17 cellular contexts compared by ENCODE assay signal in the genomic region with DNA sequence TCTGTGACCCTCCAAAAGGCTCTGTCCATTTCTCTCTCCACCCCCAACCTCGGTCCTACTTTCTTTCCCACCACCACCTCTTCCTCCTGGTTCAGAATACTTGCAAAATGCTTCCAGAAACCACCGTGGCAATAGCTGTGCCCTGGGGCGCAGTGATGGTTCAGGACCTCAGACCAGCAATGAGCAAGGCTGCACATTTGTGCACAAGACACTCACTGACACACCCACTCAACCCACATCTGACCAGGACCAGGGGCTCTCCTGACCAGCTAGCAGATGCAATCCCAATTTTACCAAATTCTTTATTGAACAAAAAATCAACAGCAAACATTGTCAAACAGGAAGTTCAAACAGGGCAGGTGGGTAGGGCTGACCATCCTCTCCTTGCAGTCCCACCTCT. TPM values are rescaled to one million over a fixed set of nuclear protein-coding genes. Genes with fewer than 3 reads are reported as not detected.
DNase-seq lines count a peak whose midpoint lies in the region; ATAC-seq, FAIRE-seq and TF ChIP-seq lines count a peak whose summit lies in the region.
"Had no signal": no experiment of that assay in that cellular context is flagged by ENCODE, and none has a peak within 500 bp of the region (broad histone marks: within the 10 kb centered on the region; RNA-seq: fewer than 3 reads in every experiment).

No MANE protein-coding gene starts in this region.

- intact Hi-C loops in Calu3 (cut with micrococcal nuclease; ENCODE audit: unreplicated experiment) = no loop called here
- intact Hi-C loops in K562 (cut with micrococcal nuclease) = no loop called here
- intact Hi-C loops in naive thymus-derived CD4-positive, alpha-beta T cell (cut with micrococcal nuclease) = no loop called here
- intact Hi-C loops in activated CD4-positive, alpha-beta memory T cell treated with anti-CD3 and anti-CD28 coated beads for 36 hours (cut with micrococcal nuclease) = no loop called here
- intact Hi-C loops in cardiac septum (cut with DNase I) = loop anchor here (2.0 kb wide), 1 partner anchor 173 kb away; no protein-coding TSS in a partner anchor
- intact Hi-C loops in colonic mucosa (cut with DNase I) = no loop called here

- H3K4me2 ChIP-seq in K562 (ENCODE audit: insufficient read depth, low read length) = no peak overlapping the region

- H3K36me3 ChIP-seq in K562 (ENCODE audit: control insufficient read depth, insufficient read depth, low read length) (no peaks in the 10 kb centered on the region), colonic mucosa (no peaks in the 10 kb centered on the region)
- H3K36me3 ChIP-seq in naive thymus-derived CD4-positive, alpha-beta T cell (ENCODE audit: control insufficient read depth in 2 of 3, insufficient read depth in 3 of 3, low read length in 3 of 3) = no peaks in the 10 kb centered on the region
- H3K36me3 ChIP-seq: heart right ventricle had no signal

- TF ChIP-seq POLR2A in K562 (conservative IDR thresholded peaks at IDR 0.05) = no peak

- H2AFZ ChIP-seq in K562 (ENCODE audit: low read depth, low read length) = no peak overlapping the region

- peaks cover 9 to 25% of the 10 kb centered on the region in 2 experiments; a peak in 4 of 5 replicates for H3K4me1 ChIP-seq in K562 (replicated peaks in 1 of 2; ENCODE audit: control insufficient read depth in 2 of 2, insufficient read depth in 2 of 2, low read length in 2 of 2)
- peaks cover 3 to 5% of the 10 kb centered on the region in 2 donors for H3K4me1 ChIP-seq in naive thymus-derived CD4-positive, alpha-beta T cell (ENCODE audit: control insufficient read depth in 2 of 2, insufficient read depth in 2 of 2, low read length in 2 of 2)
- H3K4me1 ChIP-seq in colonic mucosa = no peaks in the 10 kb centered on the region

- TF ChIP-seq CTCF in AG04450 (IDR thresholded peaks at IDR 0.05; ENCODE audit: low read depth, low read length) (no peak), Calu3 (IDR thresholded peaks at IDR 0.05; ENCODE audit: unreplicated experiment) (no peak), K562 (IDR thresholded peaks at IDR 0.05 in 2 of 3, conservative IDR thresholded peaks at IDR 0.05 in 1 of 3; ENCODE audit: insufficient read depth in 2 of 3, low read depth in 1 of 3, low read length in 3 of 3) (no peak), colonic mucosa (IDR thresholded peaks at IDR 0.05) (no peak)

- TF ChIP-seq EP300 in K562 (IDR thresholded peaks at IDR 0.05; ENCODE audit: low read length) = no peak

- POLR2A ChIA-PET in AG04450 (lab: Yijun Ruan, JAX) = interaction anchor here (0.6 to 1.8 kb wide), 6 partner anchors 124 to 581 kb away, joined by 4 to 10 read pairs (median 6); no protein-coding TSS in a partner anchor
- POLR2A ChIA-PET in K562 (lab: Yijun Ruan, JAX) = interaction anchor here (1.4 kb wide), 1 partner anchor 14 kb away, joined by 5 read pairs; no protein-coding TSS in a partner anchor
- POLR2A ChIA-PET in naive thymus-derived CD4-positive, alpha-beta T cell (lab: Charles Lee) = interaction anchor here (2.3 kb wide), 1 partner anchor 25 kb away, joined by 6 read pairs; a partner anchor contains a TSS
- POLR2A ChIA-PET in activated CD4-positive, alpha-beta memory T cell treated with anti-CD3 and anti-CD28 coated beads for 36 hours (lab: Charles Lee) = interaction anchor here (1.7 kb wide), 1 partner anchor 126 kb away, joined by 8 read pairs; no protein-coding TSS in a partner anchor

- no peaks in the 10 kb centered on the region for H3K9me3 ChIP-seq in AG04450 (ENCODE audit: control insufficient read depth, insufficient read depth, low read length)
- H3K9me3 ChIP-seq in K562 (replicated peaks; ENCODE audit: control insufficient read depth, insufficient read depth, low read depth, low read length) = no peaks in the 10 kb centered on the region
- H3K9me3 ChIP-seq in naive thymus-derived CD4-positive, alpha-beta T cell (ENCODE audit: control insufficient read depth in 2 of 3, low read length in 3 of 3) = no peaks in the 10 kb centered on the region
- no peaks in the 10 kb centered on the region for H3K9me3 ChIP-seq in colonic mucosa
- H3K9me3 ChIP-seq: body of pancreas, heart right ventricle had no signal

- in situ Hi-C loops in K562 (cut with MboI) = no loop called here

- peaks cover 4% of the 10 kb centered on the region for H4K20me1 ChIP-seq in K562 (replicated peaks; ENCODE audit: control insufficient read depth, insufficient read depth, low read length)

- CTCF ChIA-PET in AG04450 (lab: Charles Lee) (interaction anchor here (0.6 to 4.6 kb wide), 16 partner anchors 9 to 273 kb away, joined by 3 to 52 read pairs (median 4); no protein-coding TSS in a partner anchor), Calu3 (lab: Charles Lee) (interaction anchor here (1.6 to 2.6 kb wide), 4 partner anchors 45 to 174 kb away, joined by 15 to 30 read pairs (median 24); a partner anchor contains a TSS), K562 (lab: Yijun Ruan, JAX; ENCODE audit: low intra/inter-chr PET ratio) (interaction anchor here (1.0 to 3.1 kb wide), 5 partner anchors 25 to 226 kb away, joined by 3 to 48 read pairs (median 11); no protein-coding TSS in a partner anchor)
- CTCF ChIA-PET in naive thymus-derived CD4-positive, alpha-beta T cell (lab: Charles Lee) = interaction anchor here (0.5 to 6.4 kb wide), 20 partner anchors 11 to 557 kb away, joined by 3 to 70 read pairs (median 5); a partner anchor contains a TSS
- CTCF ChIA-PET in activated CD4-positive, alpha-beta memory T cell treated with anti-CD3 and anti-CD28 coated beads for 36 hours (lab: Charles Lee) = interaction anchor here (0.9 to 6.9 kb wide), 18 partner anchors 24 to 401 kb away, joined by 3 to 139 read pairs (median 14); a partner anchor contains a TSS

- no peak overlapping the region for H3K4me3 Mint-ChIP-seq in Calu3 (ENCODE audit: low read depth, unreplicated experiment)
- peak overlapping the region in 7 of 10 donors; percentile 24 to 92 (median 62) for H3K4me3 Mint-ChIP-seq in naive thymus-derived CD4-positive, alpha-beta T cell
- H3K4me3 Mint-ChIP-seq in activated CD4-positive, alpha-beta memory T cell treated with anti-CD3 and anti-CD28 coated beads for 36 hours = no peak overlapping the region

- H3K4me1 Mint-ChIP-seq in Calu3 (ENCODE audit: low read depth, unreplicated experiment) = peaks cover 10% of the 10 kb centered on the region
- peaks cover 7 to 17% (median 9%) of the 10 kb centered on the region in 7 donors for H3K4me1 Mint-ChIP-seq in naive thymus-derived CD4-positive, alpha-beta T cell
- peaks cover 13% of the 10 kb centered on the region for H3K4me1 Mint-ChIP-seq in activated CD4-positive, alpha-beta memory T cell treated with anti-CD3 and anti-CD28 coated beads for 36 hours (ENCODE audit: low read depth)

- no peaks in the 10 kb centered on the region for H3K9me3 Mint-ChIP-seq in Calu3 (ENCODE audit: low read depth, unreplicated experiment)
- H3K9me3 Mint-ChIP-seq in naive thymus-derived CD4-positive, alpha-beta T cell = no peaks in the 10 kb centered on the region
- no peaks in the 10 kb centered on the region for H3K9me3 Mint-ChIP-seq in activated CD4-positive, alpha-beta memory T cell treated with anti-CD3 and anti-CD28 coated beads for 36 hours

- H3K27ac Mint-ChIP-seq in Calu3 (ENCODE audit: unreplicated experiment) = peak overlapping the region; percentile 40
- peak overlapping the region in 1 of 9 donors; percentile 4 for H3K27ac Mint-ChIP-seq in naive thymus-derived CD4-positive, alpha-beta T cell
- no peak overlapping the region for H3K27ac Mint-ChIP-seq in activated CD4-positive, alpha-beta memory T cell treated with anti-CD3 and anti-CD28 coated beads for 36 hours

- no peaks in the 10 kb centered on the region for H3K79me2 ChIP-seq in K562 (ENCODE audit: control insufficient read depth, insufficient read depth, low read length)

- FAIRE-seq in K562 (lab: Jason Lieb, UNC) = no peak
- FAIRE-seq: RCC 7860 had no signal

- no TSS peak for BruUV-seq in Calu3 (replicated peaks; lab: Mats Ljungman, UMichigan)
- BruUV-seq in K562 (replicated peaks; lab: Mats Ljungman, UMichigan) = no TSS peak

- no peaks in the 10 kb centered on the region for H3K27me3 Mint-ChIP-seq in Calu3 (ENCODE audit: unreplicated experiment)
- peaks cover 0 to 12% (median 0%) of the 10 kb centered on the region in 5 donors for H3K27me3 Mint-ChIP-seq in naive thymus-derived CD4-positive, alpha-beta T cell
- H3K27me3 Mint-ChIP-seq in activated CD4-positive, alpha-beta memory T cell treated with anti-CD3 and anti-CD28 coated beads for 36 hours = no peaks in the 10 kb centered on the region

- no peak for TF ChIP-seq RAD21 in K562 (CRISPR knock-in tag; conservative IDR thresholded peaks at IDR 0.05 in 1 of 2, IDR thresholded peaks at IDR 0.05 in 1 of 2)

- no peaks in the 10 kb centered on the region for H3K27me3 ChIP-seq in AG04450 (ENCODE audit: control insufficient read depth, insufficient read depth, low read length)
- peaks cover 16 to 44% of the 10 kb centered on the region in 2 experiments for H3K27me3 ChIP-seq in K562 (ENCODE audit: control insufficient read depth in 2 of 2, insufficient read depth in 2 of 2, low read length in 2 of 2)
- no peaks in the 10 kb centered on the region for H3K27me3 ChIP-seq in naive thymus-derived CD4-positive, alpha-beta T cell (ENCODE audit: control insufficient read depth in 2 of 2, insufficient read depth in 2 of 2, low read length in 2 of 2)
- no peaks in the 10 kb centered on the region for H3K27me3 ChIP-seq in colonic mucosa
- H3K27me3 ChIP-seq: body of pancreas had no signal

- peaks cover 22% of the 10 kb centered on the region for H3K36me3 Mint-ChIP-seq in Calu3 (ENCODE audit: insufficient read depth, unreplicated experiment)
- H3K36me3 Mint-ChIP-seq in naive thymus-derived CD4-positive, alpha-beta T cell = no peaks in the 10 kb centered on the region
- no peaks in the 10 kb centered on the region for H3K36me3 Mint-ChIP-seq in activated CD4-positive, alpha-beta memory T cell treated with anti-CD3 and anti-CD28 coated beads for 36 hours

- peaks cover 4% of the 10 kb centered on the region for H3K9me1 ChIP-seq in K562 (ENCODE audit: control insufficient read depth, insufficient read depth, low read length)

- ATAC-seq in K562 = no peak
- ATAC-seq in naive thymus-derived CD4-positive, alpha-beta T cell = no peak
- ATAC-seq: activated CD4-positive, CD25-positive, alpha-beta regulatory T cell treated with anti-CD3 and anti-CD28 coated beads, Interleukin-2, amount 50 U/mL, for 24 hours; body of pancreas had no signal

- peak overlapping the region; percentile 75 for H3K27ac ChIP-seq in AG04450 (ENCODE audit: low read depth, low read length)
- H3K27ac ChIP-seq in K562 (ENCODE audit: extremely low read depth, low read depth, low read length) = no peak overlapping the region
- no peak overlapping the region for H3K27ac ChIP-seq in naive thymus-derived CD4-positive, alpha-beta T cell (ENCODE audit: low read depth, low read length)
- no peak overlapping the region for H3K27ac ChIP-seq in colonic mucosa
- H3K27ac ChIP-seq: body of pancreas had no signal

- no peak overlapping the region for H3K9ac ChIP-seq in K562 (ENCODE audit: insufficient read depth in 1 of 2, low read depth in 2 of 2, low read length in 2 of 2)
- no peak overlapping the region for H3K9ac ChIP-seq in colonic mucosa (ENCODE audit: low read depth in 2 of 2, low read length in 2 of 2)

- DNase-seq in AG04450 (ENCODE audit: low read depth, low spot score) (no peak), Calu3 (no peak), K562 (ENCODE audit: extremely low read depth in 1 of 4, low spot score in 3 of 4) (no peak), cardiac septum (ENCODE audit: low spot score) (no peak), NCI-H2029 (lab: John Stamatoyannopoulos, UW) (no peak), colonic mucosa (no peak)
- no peak for DNase-seq in naive thymus-derived CD4-positive, alpha-beta T cell
- no peak for DNase-seq in activated CD4-positive, alpha-beta memory T cell treated with anti-CD3 and anti-CD28 coated beads for 36 hours
- DNase-seq: activated T-cell treated with anti-CD3 and anti-CD28 coated beads, Interleukin-2, amount 50 U/mL, for 1 hour; heart right ventricle; kidney glomerular epithelial cell; NCI-H1092; NCI-H774; SW 1271 had no signal

- WGBS in K562 (ENCODE audit: insufficient coverage, low coverage, missing lambda C conversion rate) = 3% methylated on average over 3 of the region's 3 CpGs

- H3K4me3 ChIP-seq in AG04450 (ENCODE audit: low read depth, low read length) (no peak overlapping the region), K562 (no peak overlapping the region), colonic mucosa (no peak overlapping the region)
- H3K4me3 ChIP-seq in naive thymus-derived CD4-positive, alpha-beta T cell (ENCODE audit: low read length) = no peak overlapping the region
- H3K4me3 ChIP-seq: body of pancreas had no signal

RNA-seq across cellular contexts. Expression of a gene that starts 25.7 kb away (rescaled TPM):
- polyA plus RNA-seq in AG04450 (2011; rRNA removed) = 78.8 and 98.5 TPM in 2 replicates
- 62.9 and 89.1 TPM in 2 replicates for polyA minus RNA-seq in AG04450 (2011; rRNA and poly(A)+ RNA removed)
- total RNA-seq in Calu3 (2022) = 6.3 and 8.4 TPM in 2 replicates
- 1.5 and 3.2 TPM in 2 replicates for total RNA-seq in K562 (2011; cell fraction: chromatin; rRNA removed; ENCODE audit: low replicate concordance)
- total RNA-seq in K562 (2011; cell fraction: nucleolus; rRNA removed) = 2.8 and 3.0 TPM in 2 replicates
- total RNA-seq in K562 (2011; cell fraction: nucleoplasm; rRNA removed) = 3.4 and 4.1 TPM in 2 replicates
- 0.20 and 0.27 TPM in 2 replicates for total RNA-seq in K562 (2014; rRNA removed)
- 0.16 and 0.36 TPM in 2 replicates for total RNA-seq in K562 (2014; rRNA removed; fragmentation: Illumina TruSeq; extraction: Trizol)
- total RNA-seq in K562 (2015; rRNA removed; fragmentation: Illumina TruSeq; extraction: Trizol) = 0.23 and 0.25 TPM in 2 replicates
- 0.22 and 0.71 TPM in 2 replicates for total RNA-seq in K562 (2021)
- polyA plus RNA-seq in K562 (2011; rRNA removed) = 0.39 and 0.63 TPM in 2 replicates
- 0.31 and 0.60 TPM in 2 replicates for polyA plus RNA-seq in K562 (2011; cell fraction: cytosol; rRNA removed)
- 1.6 and 2.8 TPM in 2 replicates for polyA plus RNA-seq in K562 (2011; cell fraction: nucleus; rRNA removed)
- 0.17 and 1.2 TPM in 2 replicates for polyA plus RNA-seq in K562 (2012)
- polyA plus RNA-seq in K562 (2014; fragmentation: Illumina TruSeq; extraction: Trizol) = 0.19 and 0.42 TPM in 2 replicates
- under 1 TPM in 1 of 2 experiments, not detected in 1; 0.03 TPM for polyA plus RNA-seq in K562 (2014; fragmentation: Nextera tagmentation; extraction: Ambion mirVana)
- 0.25 and 0.46 TPM in 2 replicates for polyA plus RNA-seq in K562 (2014; rRNA removed)
- polyA minus RNA-seq in K562 (2011; rRNA and poly(A)+ RNA removed) = 0.21 and 0.67 TPM in 2 replicates
- 0.38 TPM in 1 of 2 replicates, not detected in the other for polyA minus RNA-seq in K562 (2011; cell fraction: cytosol; rRNA and poly(A)+ RNA removed)
- 1.00 and 1.9 TPM in 2 replicates for polyA minus RNA-seq in K562 (2011; cell fraction: nucleus; rRNA and poly(A)+ RNA removed)
- total RNA-seq in naive thymus-derived CD4-positive, alpha-beta T cell = under 1 TPM in 2 of 5 experiments, not detected in 3; 0.21 to 0.38 TPM
- not detected for polyA plus RNA-seq in naive thymus-derived CD4-positive, alpha-beta T cell
- total RNA-seq in activated CD4-positive, alpha-beta memory T cell treated with anti-CD3 and anti-CD28 coated beads for 36 hours = under 1 TPM; 0.73 to 0.78 TPM
- total RNA-seq in cardiac septum = 0.19 TPM
- under 1 TPM; 0.45 to 0.59 TPM for total RNA-seq in colonic mucosa

RNA-seq across cellular contexts. Expression of a gene that starts 26.0 kb away (rescaled TPM):
- polyA plus RNA-seq in AG04450 (2011; rRNA removed) (5.4 and 7.2 TPM in 2 replicates), K562 (2011; rRNA removed) (0.14 and 0.38 TPM in 2 replicates), K562 (2014; fragmentation: Illumina TruSeq; extraction: Trizol) (0.07 and 0.11 TPM in 2 replicates), K562 (2014; fragmentation: Nextera tagmentation; extraction: Ambion mirVana) (not detected), K562 (2014; rRNA removed) (0.18 and 0.20 TPM in 2 replicates)
- 6.6 and 7.8 TPM in 2 replicates for polyA minus RNA-seq in AG04450 (2011; rRNA and poly(A)+ RNA removed)
- total RNA-seq in Calu3 (2022) (1.9 and 2.9 TPM in 2 replicates), K562 (2014; rRNA removed) (0.23 and 0.33 TPM in 2 replicates), K562 (2014; rRNA removed; fragmentation: Illumina TruSeq; extraction: Trizol) (0.04 TPM in 1 of 2 replicates, not detected in the other), K562 (2015; rRNA removed; fragmentation: Illumina TruSeq; extraction: Trizol) (0.22 and 0.23 TPM in 2 replicates), K562 (2021) (0.22 and 0.34 TPM in 2 replicates), cardiac septum (7.7 TPM), colonic mucosa (1 to 10 TPM in 1 of 2 donors, under 1 TPM in 1; 0.59 to 1.6 TPM)
- total RNA-seq in K562 (2011; cell fraction: chromatin; rRNA removed; ENCODE audit: low replicate concordance) = 0.42 and 2.8 TPM in 2 replicates
- 1.2 and 2.5 TPM in 2 replicates for total RNA-seq in K562 (2011; cell fraction: nucleolus; rRNA removed)
- 0.31 and 0.44 TPM in 2 replicates for total RNA-seq in K562 (2011; cell fraction: nucleoplasm; rRNA removed)
- polyA plus RNA-seq in K562 (2011; cell fraction: cytosol; rRNA removed) = 0.27 and 0.35 TPM in 2 replicates
- polyA plus RNA-seq in K562 (2011; cell fraction: nucleus; rRNA removed) = 2.0 and 3.4 TPM in 2 replicates
- 0.17 and 0.54 TPM in 2 replicates for polyA plus RNA-seq in K562 (2012)
- polyA minus RNA-seq in K562 (2011; rRNA and poly(A)+ RNA removed) = 0.09 and 0.53 TPM in 2 replicates
- 1.2 TPM in 1 of 2 replicates, not detected in the other for polyA minus RNA-seq in K562 (2011; cell fraction: cytosol; rRNA and poly(A)+ RNA removed)
- polyA minus RNA-seq in K562 (2011; cell fraction: nucleus; rRNA and poly(A)+ RNA removed) = 0.67 and 1.7 TPM in 2 replicates
- 1 to 10 TPM in 1 of 5 experiments, under 1 TPM in 4; 0.11 to 4.3 (median 0.43) TPM for total RNA-seq in naive thymus-derived CD4-positive, alpha-beta T cell
- not detected for polyA plus RNA-seq in naive thymus-derived CD4-positive, alpha-beta T cell
- total RNA-seq in activated CD4-positive, alpha-beta memory T cell treated with anti-CD3 and anti-CD28 coated beads for 36 hours = 1 to 10 TPM; 1.6 to 1.7 TPM

Comparison
In these comparisons a context has a peak if more than half of its experiments do, and no peak if none do; other contexts are left out.
1. H3K4me3 Mint-ChIP-seq: peak in naive thymus-derived CD4-positive, alpha-beta T cell (7 of 10); none in Calu3 (single experiment) and activated CD4-positive, alpha-beta memory T cell treated with anti-CD3 and anti-CD28 coated beads for 36 hours (single experiment).